Comparison of ENCODE assay signal across 1 cellular context in genomic region chr2:72973566-72974435, GRCh38.
TF ChIP-seq lines count a peak whose summit lies in the region.

No MANE protein-coding gene starts in this region.

TF ChIP-seq in H1, 55 proteins besides CTCF, POLR2A, EP300 and RAD21 (continued from another document):
- TF ChIP-seq KDM1A (IDR thresholded peaks at IDR 0.05; ENCODE audit: borderline replicate concordance, low read length): peak; percentile 36; the same call in 1 of the 2 replicates
- no peak for TF ChIP-seq ATF3 (IDR thresholded peaks at IDR 0.05; ENCODE audit: insufficient read depth, low read depth, low read length)
